Comparison of ENCODE assay signal across 1 cellular context in genomic region chr11:8867035-8867434, GRCh38.
TF ChIP-seq lines count a peak whose summit lies in the region.

No MANE protein-coding gene starts in this region.

TF ChIP-seq in IMR-90, 13 proteins besides CTCF, POLR2A, EP300 and RAD21:
- TF ChIP-seq CEBPB (IDR thresholded peaks at IDR 0.05; ENCODE audit: low read depth, low read length) (peak; percentile 16; the same call in 1 of the 2 replicates), MXI1 (IDR thresholded peaks at IDR 0.05; ENCODE audit: borderline replicate concordance, low read depth, low read length) (no peak)
